ENCODE assay signal across 9 cellular contexts in the genomic region with DNA sequence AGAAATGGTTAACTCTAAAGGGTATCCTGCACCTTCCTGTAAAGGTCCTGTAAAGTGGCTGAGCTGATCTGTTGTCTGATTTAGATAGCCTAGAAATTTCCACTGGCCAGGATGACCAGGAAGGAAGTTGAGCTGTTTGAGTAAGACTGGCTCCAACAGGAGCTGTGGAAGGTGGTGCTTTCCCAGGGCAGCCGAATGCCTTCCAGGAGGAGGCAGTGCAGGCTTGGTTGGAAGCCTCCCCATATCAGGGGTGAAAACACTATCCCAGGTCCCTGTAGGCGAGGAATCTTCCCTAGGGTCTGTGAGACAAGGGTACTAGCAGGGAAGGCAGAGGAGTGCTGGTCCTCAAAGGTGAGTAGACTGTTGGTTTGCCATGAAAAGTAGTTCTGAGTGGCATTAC.
DNase-seq lines count a peak whose midpoint lies in the region; ATAC-seq, FAIRE-seq and TF ChIP-seq lines count a peak whose summit lies in the region.
"Had no signal": no experiment of that assay in that cellular context is flagged by ENCODE, and none has a peak within 500 bp of the region (broad histone marks: within the 10 kb centered on the region; RNA-seq: fewer than 3 reads in every experiment).

No MANE protein-coding gene starts in this region.

- no peak overlapping the region for H3K4me3 ChIP-seq in A549
- no peak overlapping the region for H3K4me3 ChIP-seq in HCT116 (replicated peaks in 1 of 2; ENCODE audit: low read depth in 1 of 2, low read length in 2 of 2)
- no peak overlapping the region for H3K4me3 ChIP-seq in mammary epithelial cell (replicated peaks in 1 of 3; ENCODE audit: insufficient read depth in 1 of 3, low read depth in 2 of 3, low read length in 3 of 3)
- no peak overlapping the region for H3K4me3 ChIP-seq in coronary artery

- H4K20me1 ChIP-seq in HCT116 (ENCODE audit: insufficient read depth) (no peaks in the 10 kb centered on the region), mammary epithelial cell (ENCODE audit: insufficient read depth, low read length) (no peaks in the 10 kb centered on the region)

- DNase-seq in A549 (ENCODE audit: low read depth in 1 of 2, low spot score in 1 of 2), result peak in 1 of 2 experiments; percentile 33
- peak; percentile 4 for DNase-seq in HCT116 (ENCODE audit: low read depth, low spot score)
- DNase-seq in mammary epithelial cell, result peak; percentile 35
- no peak for DNase-seq in left lobe of liver (ENCODE audit: low spot score)
- no peak for DNase-seq in coronary artery (ENCODE audit: low spot score)
- DNase-seq in NCI-H1930 (lab: John Stamatoyannopoulos, UW), result no peak
- no peak for DNase-seq in T-helper 17 cell
- DNase-seq: stimulated activated naive CD8-positive, alpha-beta T cell treated with anti-CD3 and anti-CD28 coated beads, Interleukin-15, amount 100 ng/mL, for 72 hours had no signal

- H3K9me2 ChIP-seq in HCT116 (ENCODE audit: insufficient read depth), result no peaks in the 10 kb centered on the region

- H3K4me2 ChIP-seq in A549 (no peak overlapping the region), HCT116 (ENCODE audit: low read length) (no peak overlapping the region), mammary epithelial cell (ENCODE audit: insufficient read depth, low read depth, low read length) (no peak overlapping the region)

- H3K9me3 ChIP-seq in A549 (no peaks in the 10 kb centered on the region), HCT116 (ENCODE audit: control insufficient read depth in 1 of 2, insufficient read depth in 1 of 2, low read depth in 1 of 2, low read length in 2 of 2) (no peaks in the 10 kb centered on the region), mammary epithelial cell (replicated peaks; ENCODE audit: insufficient read depth, low read length) (no peaks in the 10 kb centered on the region), T-helper 17 cell (ENCODE audit: control insufficient read depth, low read length, poor library complexity, severe bottlenecking) (no peaks in the 10 kb centered on the region)

- TF ChIP-seq POLR2A in A549 (IDR thresholded peaks at IDR 0.05; ENCODE audit: low read length) (no peak), HCT116 (IDR thresholded peaks at IDR 0.05; ENCODE audit: borderline replicate concordance, extremely low read depth, insufficient read depth, insufficient read length) (no peak)

- no peak overlapping the region for H3K4me3 Mint-ChIP-seq in T-helper 17 cell
- H3K4me3 Mint-ChIP-seq: stimulated activated naive CD8-positive, alpha-beta T cell treated with anti-CD3 and anti-CD28 coated beads, Interleukin-15, amount 100 ng/mL, for 72 hours had no signal

- TF ChIP-seq CTCF in A549 (IDR thresholded peaks at IDR 0.05), result 0 out of 3 replicates have a peak, but pooled peaks have one; percentile 14
- peak; percentile 37 to 60 (median 57); a peak in 5 of 6 replicates for TF ChIP-seq CTCF in HCT116 (IDR thresholded peaks at IDR 0.05 in 2 of 3, conservative IDR thresholded peaks at IDR 0.05 in 1 of 3; ENCODE audit: borderline replicate concordance in 1 of 3, insufficient read depth in 1 of 3, low read depth in 2 of 3, low read length in 2 of 3)
- peak; percentile 37 to 42 for TF ChIP-seq CTCF in mammary epithelial cell (conservative IDR thresholded peaks at IDR 0.05 in 1 of 2, IDR thresholded peaks at IDR 0.05 in 1 of 2; ENCODE audit: extremely low read depth in 1 of 2, insufficient read depth in 1 of 2, low read depth in 1 of 2, low read length in 2 of 2)
- no peak for TF ChIP-seq CTCF in coronary artery (IDR thresholded peaks at IDR 0.05)

- H3K79me2 ChIP-seq in HCT116 (ENCODE audit: insufficient read depth, low read length) (no peaks in the 10 kb centered on the region), mammary epithelial cell (ENCODE audit: insufficient read depth, low read length) (no peaks in the 10 kb centered on the region)

- WGBS in A549 (ENCODE audit: missing lambda C conversion rate), result 44% methylated on average over 2 of the region's 2 CpGs
- WGBS in mammary epithelial cell (ENCODE audit: low coverage, missing lambda C conversion rate), result 70% methylated on average over 2 of the region's 2 CpGs

- H3K27ac Mint-ChIP-seq in T-helper 17 cell, result no peak overlapping the region

- H3K27me3 ChIP-seq in HCT116 (ENCODE audit: insufficient read depth, low read length), result no peaks in the 10 kb centered on the region
- no peaks in the 10 kb centered on the region for H3K27me3 ChIP-seq in mammary epithelial cell (ENCODE audit: insufficient read depth, low read length)

- H3K27ac ChIP-seq in A549, result no peak overlapping the region
- H3K27ac ChIP-seq in HCT116 (ENCODE audit: low read depth, low read length), result no peak overlapping the region
- no peak overlapping the region for H3K27ac ChIP-seq in mammary epithelial cell (ENCODE audit: insufficient read depth, low read depth, low read length)
- no peak overlapping the region for H3K27ac ChIP-seq in coronary artery

- H2AFZ ChIP-seq in HCT116 (ENCODE audit: low read depth, low read length, poor library complexity, severe bottlenecking) (no peak overlapping the region), mammary epithelial cell (ENCODE audit: low read depth, low read length) (no peak overlapping the region)

- no peaks in the 10 kb centered on the region for H3K36me3 Mint-ChIP-seq in T-helper 17 cell (ENCODE audit: low read depth)

- dilution Hi-C loops in mammary epithelial cell (cut with HindIII; ENCODE audit: low sequenced_read_pairs), result no loop called here

- FAIRE-seq in A549 (lab: Jason Lieb, UNC), result no peak

- peak; percentile 66 to 87; a peak in 4 of 6 replicates for ATAC-seq in A549
- peak; percentile 91 for ATAC-seq in HCT116
- peak; percentile 73 for ATAC-seq in left lobe of liver
- ATAC-seq in GM18520 (IDR thresholded peaks at IDR 0.05; ENCODE audit: unreplicated experiment), result no peak
- no peak for ATAC-seq in T-helper 17 cell
- ATAC-seq: stimulated activated naive CD8-positive, alpha-beta T cell treated with anti-CD3 and anti-CD28 coated beads, Interleukin-15, amount 100 ng/mL, for 72 hours had no signal

- POLR2A ChIA-PET in A549 (lab: Yijun Ruan, JAX) (no interaction called here), HCT116 (lab: Charles Lee) (no interaction called here)

- TF ChIP-seq RAD21 in A549 (conservative IDR thresholded peaks at IDR 0.05 in 1 of 2, IDR thresholded peaks at IDR 0.05 in 1 of 2), result peak in 1 of 2 experiments; percentile 36; a peak in 2 of 5 replicates
- TF ChIP-seq RAD21 in HCT116 (IDR thresholded peaks at IDR 0.05; ENCODE audit: low read depth), result peak; percentile 54

- intact Hi-C loops in HCT116 (cut with micrococcal nuclease), result loop anchor here (5.0 kb wide), 1 partner anchor 292 kb away; no protein-coding TSS in a partner anchor
- intact Hi-C loops in mammary epithelial cell (cut with micrococcal nuclease), result loop anchor here (5.0 kb wide), 1 partner anchor 98 kb away; the partner anchor contains the start of gene LIX1

- BruUV-seq in HCT116 (replicated peaks; lab: Mats Ljungman, UMichigan) (no TSS peak), mammary epithelial cell (replicated peaks; lab: Mats Ljungman, UMichigan) (no TSS peak)

- RAD21 ChIA-PET in HCT116 (lab: Charles Lee; ENCODE audit: low non-redundant PET in 1 of 2, low total read pairs in 2 of 2, uncharacterized antibody in 2 of 2, unreplicated experiment in 2 of 2), result interaction anchor here in 1 of 2 experiments (0.7 kb wide), 1 partner anchor 20 kb away, joined by 3 read pairs; no protein-coding TSS in a partner anchor

- CTCF ChIA-PET in A549 (lab: Yijun Ruan, JAX), result interaction anchor here (1.1 to 1.3 kb wide), 3 partner anchors 11 to 117 kb away, joined by 3 to 4 read pairs (median 3); no protein-coding TSS in a partner anchor
- CTCF ChIA-PET in HCT116 (lab: Charles Lee), result interaction anchor here (0.7 to 1.8 kb wide), 2 partner anchors 98 to 117 kb away, joined by 3 to 4 read pairs; partner anchors contain the start of gene LIX1
- CTCF ChIA-PET in mammary epithelial cell (lab: Charles Lee; ENCODE audit: low non-redundant PET), result interaction anchor here (0.6 kb wide), 2 partner anchors 50 to 238 kb away, joined by 3 to 8 read pairs; no protein-coding TSS in a partner anchor

- no peak for TF ChIP-seq EP300 in A549 (IDR thresholded peaks at IDR 0.05)

- no peaks in the 10 kb centered on the region for H3K27me3 Mint-ChIP-seq in T-helper 17 cell

- peaks cover 5% of the 10 kb centered on the region for H3K4me1 Mint-ChIP-seq in T-helper 17 cell

- H3K9ac ChIP-seq in HCT116 (ENCODE audit: low read length) (no peak overlapping the region), mammary epithelial cell (ENCODE audit: insufficient read depth, low read length) (no peak overlapping the region)

- H3K4me1 ChIP-seq in A549 (peaks cover 10% of the 10 kb centered on the region; the same call in 2 of the 3 replicates), HCT116 (ENCODE audit: control insufficient read depth in 1 of 2, insufficient read depth in 2 of 2, low read length in 2 of 2) (no peaks in the 10 kb centered on the region), mammary epithelial cell (ENCODE audit: insufficient read depth, low read length) (no peaks in the 10 kb centered on the region)

- in situ Hi-C loops in mammary epithelial cell (cut with MboI; ENCODE audit: low sequenced_read_pairs in 2 of 2), result no loop called here

- H3K36me3 ChIP-seq in HCT116 (ENCODE audit: control insufficient read depth in 1 of 2, insufficient read depth in 2 of 2, low read length in 2 of 2) (no peaks in the 10 kb centered on the region), mammary epithelial cell (ENCODE audit: insufficient read depth, low read length) (peaks cover under 1% of the 10 kb centered on the region)

TF ChIP-seq in A549, 52 proteins besides CTCF, POLR2A, EP300 and RAD21 (continues in another document):
- TF ChIP-seq BHLHE40 (IDR thresholded peaks at IDR 0.05; ENCODE audit: low read depth, low read length) (no peak), E2F6 (IDR thresholded peaks at IDR 0.05; ENCODE audit: borderline replicate concordance, low read depth) (no peak), JUN (IDR thresholded peaks at IDR 0.05) (no peak), HOXA7 (CRISPR knock-in tag; IDR thresholded peaks at IDR 0.05) (no peak)

TF ChIP-seq in HCT116, 20 proteins besides CTCF, POLR2A, EP300 and RAD21 (continues in another document):
- TF ChIP-seq CEBPB (IDR thresholded peaks at IDR 0.05; ENCODE audit: low read depth) (no peak), FOSL1 (IDR thresholded peaks at IDR 0.05; ENCODE audit: low read depth) (no peak), EGR1 (IDR thresholded peaks at IDR 0.05; ENCODE audit: low read depth) (no peak), EZH2 (IDR thresholded peaks at IDR 0.05) (no peak), SP1 (IDR thresholded peaks at IDR 0.05; ENCODE audit: low read depth) (no peak)

Comparison
In these comparisons a context has a peak if more than half of its experiments do, and no peak if none do; other contexts are left out.
1. ATAC-seq: peak in A549 (2 of 2), HCT116 (single experiment) and left lobe of liver (single experiment); none in GM18520 (single experiment) and T-helper 17 cell (single experiment).
2. DNase-seq: peak in HCT116 (single experiment) and mammary epithelial cell (single experiment); none in left lobe of liver (single experiment), coronary artery (single experiment), NCI-H1930 (0 of 2) and T-helper 17 cell (0 of 3).
3. Of the 6 proteins assayed by ChIP-seq in both A549 and HCT116: peak only in A549: none; only in HCT116: none; in both: CTCF; in neither: 4; mixed calls (peak in some experiments, not most) for 1.